8 cellular contexts compared by ENCODE assay signal in genomic region chr4:143482753-143483362, GRCh38.
DNase-seq lines count a peak whose midpoint lies in the region; ATAC-seq and TF ChIP-seq lines count a peak whose summit lies in the region.

No MANE protein-coding gene starts in this region.

- DNase-seq in DMS114 treated with DMSO at 0.1 percent for 48 hours (lab: John Stamatoyannopoulos, UW; ENCODE audit: unreplicated experiment) (peak; percentile 7), LoVo (ENCODE audit: low spot score) (peak; percentile 37), astrocyte of the spinal cord (ENCODE audit: low read depth, low spot score) (peak; percentile 68), iPS-NIHi7 (ENCODE audit: extremely low spot score) (peak; percentile 29), stromal cell of bone marrow (ENCODE audit: low read depth) (peak; percentile 33)
- no peak for DNase-seq in stimulated activated CD4-positive, alpha-beta T cell treated with anti-CD3 and anti-CD28 coated beads, Interleukin-12 subunit alpha, Interleukin-12 subunit beta, amount 100 ng/mL, for 4 hours

- peak; percentile 70 for ATAC-seq in GM21367 (IDR thresholded peaks at IDR 0.05; ENCODE audit: unreplicated experiment)
- no peak for ATAC-seq in HG03457 (IDR thresholded peaks at IDR 0.05; ENCODE audit: unreplicated experiment)

- in situ Hi-C loops in astrocyte of the spinal cord (cut with HindIII; ENCODE audit: low sequenced_read_pairs): no loop called here

- H3K4me3 ChIP-seq in astrocyte of the spinal cord (ENCODE audit: low read depth, low read length): no peak overlapping the region

- peak; percentile 48 for TF ChIP-seq CTCF in astrocyte of the spinal cord (IDR thresholded peaks at IDR 0.05; ENCODE audit: low read depth, low read length)
